ENCODE assay signal across 29 cellular contexts in genomic region chr1:94878329-94878728, GRCh38. TPM values are rescaled to one million over a fixed set of nuclear protein-coding genes. Genes with fewer than 3 reads are reported as not detected.
"Had no signal": no experiment of that assay in that cellular context is flagged by ENCODE, and none has a peak within 500 bp of the region (broad histone marks: within the 10 kb centered on the region; RNA-seq: fewer than 3 reads in every experiment).

No MANE protein-coding gene starts in this region.

- H3K4me3 ChIP-seq: cardiac muscle cell, MG63, PC-9 had no signal

- H3K4me2 ChIP-seq: PC-9 had no signal

- H3K36me3 Mint-ChIP-seq: activated naive CD8-positive, alpha-beta T cell treated with anti-CD3 and anti-CD28 coated beads for 36 hours had no signal

- H3K9me3 Mint-ChIP-seq: activated CD4-positive, alpha-beta T cell treated with anti-CD3 and anti-CD28 coated beads, Interleukin-2, amount 10 ng/mL, durations not matched to agents 24 days and 14 days; activated CD8-positive, alpha-beta T cell treated with anti-CD3 and anti-CD28 coated beads for 36 hours; activated naive CD8-positive, alpha-beta T cell treated with anti-CD3 and anti-CD28 coated beads for 36 hours; activated T-cell treated with anti-CD3 and anti-CD28 coated beads, Interleukin-2, amount 50 U/mL, for 72 hours; activated T-helper 17 cell treated with anti-CD3 and anti-CD28 coated beads, Interleukin-2, amount 50 U/mL, for 72 hours; central memory CD8-positive, alpha-beta T cell; T-helper 1 cell treated with Interleukin-12 subunit alpha and Interleukin-12 subunit beta and Interleukin-4 antibody, amounts not matched to agents 30 μg/mL and 1 μg/mL, for 36 hours; T-helper 2 cell treated with Interferon-gamma antibody and Interleukin-4, amounts not matched to agents 5 μg/mL and 100 μg/mL, for 36 hours had no signal

- DNase-seq: activated CD4-positive, alpha-beta T cell treated with anti-CD3 and anti-CD28 coated beads, Interleukin-2, amount 10 ng/mL, durations not matched to agents 24 days and 14 days; activated CD4-positive, alpha-beta T cell treated with anti-CD3 and anti-CD28 coated beads, Interleukin-2, amount 50 U/mL, for 4 hours; activated CD8-positive, alpha-beta T cell treated with anti-CD3 and anti-CD28 coated beads for 36 hours; activated effector memory CD4-positive, alpha-beta T cell treated with anti-CD3 and anti-CD28 coated beads, Interleukin-2, amount 50 U/mL, for 16 hours; activated naive CD4-positive, alpha-beta T cell; activated naive CD4-positive, alpha-beta T cell treated with anti-CD3 and anti-CD28 coated beads, Interleukin-2, amount 50 U/mL, for 16 hours; activated naive CD8-positive, alpha-beta T cell treated with anti-CD3 and anti-CD28 coated beads for 36 hours; activated T-cell treated with anti-CD3 and anti-CD28 coated beads, Interleukin-2, amount 50 U/mL, for 1 hour; activated T-cell treated with anti-CD3 and anti-CD28 coated beads, Interleukin-2, amount 50 U/mL, for 72 hours; amniotic stem cell; aorta; Kasumi-1; KG1; MG63; NCI-H1092; NCI-H1436 treated with DMSO at 0.1 percent for 48 hours; NCI-H1694 treated with DMSO at 0.1 percent for 48 hours; NCI-H2029; NCI-H345; NCI-H524 treated with DMSO at 0.1 percent for 48 hours; NK-92 treated with Interleukin-12 subunit alpha and Interleukin-12 subunit beta, amount 100 ng/mL, for 24 hours; PC-9; Right ventricle myocardium superior had no signal

- H3K27me3 ChIP-seq: cardiac muscle cell, MG63 had no signal

- H3K27me3 Mint-ChIP-seq: activated CD4-positive, alpha-beta T cell treated with anti-CD3 and anti-CD28 coated beads, Interleukin-2, amount 10 ng/mL, durations not matched to agents 24 days and 14 days; activated CD8-positive, alpha-beta T cell treated with anti-CD3 and anti-CD28 coated beads for 36 hours; activated naive CD8-positive, alpha-beta T cell treated with anti-CD3 and anti-CD28 coated beads for 36 hours had no signal

- ATAC-seq: activated CD8-positive, alpha-beta T cell treated with anti-CD3 and anti-CD28 coated beads for 36 hours; activated T-cell treated with anti-CD3 and anti-CD28 coated beads, Interleukin-2, amount 50 U/mL, for 72 hours; activated T-helper 17 cell treated with anti-CD3 and anti-CD28 coated beads, Interleukin-2, amount 50 U/mL, for 72 hours had no signal

- H3K9me3 ChIP-seq: MG63 had no signal

- H3K27ac ChIP-seq: cardiac muscle cell, PC-9 had no signal

- H2AFZ ChIP-seq: PC-9 had no signal

- H3K36me3 ChIP-seq: cardiac muscle cell, MG63 had no signal

- H3K4me1 Mint-ChIP-seq: activated T-helper 17 cell treated with anti-CD3 and anti-CD28 coated beads, Interleukin-2, amount 50 U/mL, for 72 hours had no signal

- H3K27ac Mint-ChIP-seq: activated CD4-positive, alpha-beta T cell treated with anti-CD3 and anti-CD28 coated beads, Interleukin-2, amount 10 ng/mL, durations not matched to agents 24 days and 14 days; activated CD8-positive, alpha-beta T cell treated with anti-CD3 and anti-CD28 coated beads for 36 hours; activated naive CD8-positive, alpha-beta T cell treated with anti-CD3 and anti-CD28 coated beads for 36 hours; activated T-cell treated with anti-CD3 and anti-CD28 coated beads, Interleukin-2, amount 50 U/mL, for 72 hours; activated T-helper 17 cell treated with anti-CD3 and anti-CD28 coated beads, Interleukin-2, amount 50 U/mL, for 72 hours; T-helper 1 cell treated with Interleukin-12 subunit alpha and Interleukin-12 subunit beta and Interleukin-4 antibody, amounts not matched to agents 30 μg/mL and 1 μg/mL, for 36 hours; T-helper 2 cell treated with Interferon-gamma antibody and Interleukin-4, amounts not matched to agents 5 μg/mL and 100 μg/mL, for 36 hours had no signal

- H3K4me3 Mint-ChIP-seq: activated CD4-positive, alpha-beta T cell treated with anti-CD3 and anti-CD28 coated beads, Interleukin-2, amount 10 ng/mL, durations not matched to agents 24 days and 14 days; activated CD8-positive, alpha-beta T cell treated with anti-CD3 and anti-CD28 coated beads for 36 hours; activated naive CD8-positive, alpha-beta T cell treated with anti-CD3 and anti-CD28 coated beads for 36 hours; activated T-cell treated with anti-CD3 and anti-CD28 coated beads, Interleukin-2, amount 50 U/mL, for 72 hours; activated T-helper 17 cell treated with anti-CD3 and anti-CD28 coated beads, Interleukin-2, amount 50 U/mL, for 72 hours; central memory CD8-positive, alpha-beta T cell; T-helper 1 cell treated with Interleukin-12 subunit alpha and Interleukin-12 subunit beta and Interleukin-4 antibody, amounts not matched to agents 30 μg/mL and 1 μg/mL, for 36 hours; T-helper 2 cell treated with Interferon-gamma antibody and Interleukin-4, amounts not matched to agents 5 μg/mL and 100 μg/mL, for 36 hours had no signal

RNA-seq across cellular contexts. Expression of gene SLC44A3, which starts 58.2 kb away (rescaled TPM):
- total RNA-seq: activated CD4-positive, alpha-beta T cell treated with anti-CD3 and anti-CD28 coated beads, Interleukin-2, amount 10 ng/mL, durations not matched to agents 24 days and 14 days; activated CD8-positive, alpha-beta memory T cell treated with anti-CD3 and anti-CD28 coated beads for 36 hours; activated CD8-positive, alpha-beta T cell treated with anti-CD3 and anti-CD28 coated beads for 36 hours; activated naive CD8-positive, alpha-beta T cell treated with anti-CD3 and anti-CD28 coated beads for 36 hours; activated T-cell treated with anti-CD3 and anti-CD28 coated beads, Interleukin-2, amount 50 U/mL, for 72 hours had no signal
